ENCODE assay signal across 18 cellular contexts in genomic region chr14:69916396-69916795, GRCh38. TPM values are rescaled to one million over a fixed set of nuclear protein-coding genes. Genes with fewer than 3 reads are reported as not detected.
DNase-seq lines count a peak whose midpoint lies in the region; ATAC-seq, FAIRE-seq and TF ChIP-seq lines count a peak whose summit lies in the region.
"Had no signal": no experiment of that assay in that cellular context is flagged by ENCODE, and none has a peak within 500 bp of the region (broad histone marks: within the 10 kb centered on the region; RNA-seq: fewer than 3 reads in every experiment).

No MANE protein-coding gene starts in this region.

- no peak overlapping the region for H3K27ac ChIP-seq in right lobe of liver

- no peaks in the 10 kb centered on the region for H3K9me3 ChIP-seq in right lobe of liver

- H3K27me3 Mint-ChIP-seq in chondrocyte (ENCODE audit: low read depth) = peaks cover 7% of the 10 kb centered on the region

- H3K36me3 ChIP-seq in right lobe of liver = no peaks in the 10 kb centered on the region

- no peaks in the 10 kb centered on the region for H3K27me3 ChIP-seq in right lobe of liver

- DNase-seq in HTR-8/SVneo (ENCODE audit: insufficient read length, low spot score) (no peak), chondrocyte (ENCODE audit: low spot score) (no peak), right lobe of liver (no peak), NCI-H526 (lab: John Stamatoyannopoulos, UW) (no peak)
- DNase-seq: C1 segment of cervical spinal cord; CD4-positive, alpha-beta memory T cell; COR-L47; DMS153; DND-41; HCEC 1CT had no signal

- H3K36me3 Mint-ChIP-seq in chondrocyte (ENCODE audit: low read depth) = no peaks in the 10 kb centered on the region
- H3K36me3 Mint-ChIP-seq: CD4-positive, alpha-beta memory T cell had no signal

- no peak for TF ChIP-seq CTCF in chondrocyte (IDR thresholded peaks at IDR 0.05)
- no peak for TF ChIP-seq CTCF in right lobe of liver (IDR thresholded peaks at IDR 0.05)

- H3K4me1 ChIP-seq in right lobe of liver = peaks cover 0 to 15% (median 2%) of the 10 kb centered on the region in 4 donors

- H3K9me3 Mint-ChIP-seq in chondrocyte (ENCODE audit: low read depth) = no peaks in the 10 kb centered on the region
- H3K9me3 Mint-ChIP-seq: GM23338 had no signal

- FAIRE-seq in HTR-8/SVneo (lab: Jason Lieb, UNC) = peak; percentile 23
- FAIRE-seq: G401.6, GM19239, H54 had no signal

- peak; percentile 24 to 51 (median 42) for ATAC-seq in right lobe of liver
- no peak for ATAC-seq in HG02884 (IDR thresholded peaks at IDR 0.05; ENCODE audit: unreplicated experiment)
- no peak for ATAC-seq in GM21423 (IDR thresholded peaks at IDR 0.05; ENCODE audit: unreplicated experiment)
- ATAC-seq: GM23338 had no signal

- no peaks in the 10 kb centered on the region for H3K4me1 Mint-ChIP-seq in chondrocyte (ENCODE audit: low read depth)
- H3K4me1 Mint-ChIP-seq: CD4-positive, alpha-beta memory T cell had no signal

- H3K4me3 ChIP-seq in right lobe of liver = no peak overlapping the region
- H3K4me3 ChIP-seq: GM23338 had no signal

- peak overlapping the region; percentile 18 for H3K27ac Mint-ChIP-seq in chondrocyte (ENCODE audit: unreplicated experiment)
- H3K27ac Mint-ChIP-seq: CD4-positive, alpha-beta memory T cell; GM23338 had no signal

- intact Hi-C loops in right lobe of liver (cut with DNase I) = no loop called here

- TF ChIP-seq POLR2A in right lobe of liver (IDR thresholded peaks at IDR 0.05) = no peak

- no peak overlapping the region for H3K4me3 Mint-ChIP-seq in chondrocyte (ENCODE audit: unreplicated experiment)
- H3K4me3 Mint-ChIP-seq: CD4-positive, alpha-beta memory T cell; GM23338 had no signal

- 92% methylated on average over 1 of the region's 1 CpG for WGBS in right lobe of liver (ENCODE audit: insufficient coverage, low coverage, low lambda C conversion rate, missing lambda C conversion rate)

RNA-seq across cellular contexts. Expression of gene SMOC1, which starts 37.2 kb away (rescaled TPM):
- total RNA-seq in chondrocyte (0.41 to 1.7 TPM (median 1.1 TPM) in 3 replicates), right lobe of liver (10 to 100 TPM; 22.3 to 88.5 (median 45.4) TPM)
- total RNA-seq: A172; A673; CD4-positive, alpha-beta memory T cell had no signal

Comparison
In these comparisons a context has a peak if more than half of its experiments do, and no peak if none do; other contexts are left out.
1. ATAC-seq: peak in right lobe of liver (4 of 4); none in HG02884 (single experiment) and GM21423 (single experiment).